ENCODE assay signal across 27 cellular contexts in genomic region chr15:60346653-60347052, GRCh38.
"Had no signal": no experiment of that assay in that cellular context is flagged by ENCODE, and none has a peak within 500 bp of the region (broad histone marks: within the 10 kb centered on the region; RNA-seq: fewer than 3 reads in every experiment).

No MANE protein-coding gene starts in this region.

- H3K4me3 Mint-ChIP-seq: activated CD4-positive, alpha-beta memory T cell treated with anti-CD3 and anti-CD28 coated beads, Interleukin-2, amount 10 ng/mL, durations not matched to agents 7 days and 5 days; activated naive CD8-positive, alpha-beta T cell treated with anti-CD3 and anti-CD28 coated beads, Interleukin-2, amount 10 ng/mL, durations not matched to agents 7 days and 5 days; activated T-cell treated with anti-CD3 and anti-CD28 coated beads, Interleukin-2, amount 50 U/mL, for 24 hours; naive thymus-derived CD4-positive, alpha-beta T cell; stimulated activated naive B cell treated with anti-CD40 and anti-IgM and Interleukin-4, amounts not matched to agents 10 μg/mL and 1 μg/mL and 100 μg/mL, for 72 hours had no signal

- H3K27ac ChIP-seq: brain microvascular endothelial cell, gastroesophageal sphincter, heart left ventricle, left ventricle myocardium inferior, neutrophil, parathyroid adenoma had no signal

- H2AFZ ChIP-seq: parathyroid adenoma had no signal

- DNase-seq: activated CD4-positive, alpha-beta memory T cell treated with anti-CD3 and anti-CD28 coated beads, Interleukin-2, amount 10 ng/mL, durations not matched to agents 7 days and 5 days; activated CD4-positive, alpha-beta T cell treated with anti-CD3 and anti-CD28 coated beads for 48 hours; activated CD4-positive, CD25-positive, alpha-beta regulatory T cell; activated naive CD4-positive, alpha-beta T cell treated with Interleukin-2 at 50 U/mL for 16 hours; activated naive CD8-positive, alpha-beta T cell treated with anti-CD3 and anti-CD28 coated beads, Interleukin-2, amount 10 ng/mL, durations not matched to agents 7 days and 5 days; activated T-cell treated with anti-CD3 and anti-CD28 coated beads, Interleukin-2, amount 50 U/mL, for 24 hours; anterior cingulate cortex; brain microvascular endothelial cell; central memory CD4-positive, alpha-beta T cell; cortex of kidney; heart left ventricle; kidney glomerular epithelial cell; left ventricle myocardium inferior; mammary epithelial cell; mucosa of descending colon; naive thymus-derived CD4-positive, alpha-beta T cell; stimulated activated CD4-positive, alpha-beta T cell treated with anti-CD3 and anti-CD28 coated beads, Interleukin-4, amount 100 ng/mL, for 4 hours; stimulated activated naive B cell treated with anti-CD40 and anti-IgM and Interleukin-4, amounts not matched to agents 10 μg/mL and 1 μg/mL and 100 μg/mL, for 72 hours; T-helper 1 cell; T-helper 9 cell had no signal

- H3K27ac Mint-ChIP-seq: activated CD4-positive, alpha-beta memory T cell treated with anti-CD3 and anti-CD28 coated beads, Interleukin-2, amount 10 ng/mL, durations not matched to agents 7 days and 5 days; activated naive CD8-positive, alpha-beta T cell treated with anti-CD3 and anti-CD28 coated beads, Interleukin-2, amount 10 ng/mL, durations not matched to agents 7 days and 5 days; activated T-cell treated with anti-CD3 and anti-CD28 coated beads, Interleukin-2, amount 50 U/mL, for 24 hours; activated T-helper 2 cell treated with anti-CD3 and anti-CD28 coated beads, Interferon-gamma antibody, Interleukin-2, Interleukin-4, amounts not matched to agents 10 μg/mL and 5 μg/mL and 100 μg/mL, durations not matched to agents 14 hours and 24 hours and 36 hours; stimulated activated naive B cell treated with anti-CD40 and anti-IgM and Interleukin-4, amounts not matched to agents 10 μg/mL and 1 μg/mL and 100 μg/mL, for 72 hours had no signal

- FAIRE-seq: endometrium had no signal

- H3K27me3 ChIP-seq: brain microvascular endothelial cell, gastroesophageal sphincter, heart left ventricle had no signal

- H3K9me3 ChIP-seq: gastroesophageal sphincter, heart left ventricle, left ventricle myocardium inferior, mucosa of descending colon, neutrophil had no signal

- H3K27me3 Mint-ChIP-seq: activated CD4-positive, alpha-beta memory T cell treated with anti-CD3 and anti-CD28 coated beads, Interleukin-2, amount 10 ng/mL, durations not matched to agents 7 days and 5 days; activated T-cell treated with anti-CD3 and anti-CD28 coated beads, Interleukin-2, amount 50 U/mL, for 24 hours; naive thymus-derived CD4-positive, alpha-beta T cell; stimulated activated naive B cell treated with anti-CD40 and anti-IgM and Interleukin-4, amounts not matched to agents 10 μg/mL and 1 μg/mL and 100 μg/mL, for 72 hours had no signal

- ATAC-seq: esophagus mucosa; gastroesophageal sphincter; heart left ventricle; mucosa of descending colon; naive thymus-derived CD4-positive, alpha-beta T cell; sciatic nerve; stimulated activated naive B cell treated with anti-CD40 and anti-IgM and Interleukin-4, amounts not matched to agents 10 μg/mL and 1 μg/mL and 100 μg/mL, for 72 hours had no signal

- H3K9me3 Mint-ChIP-seq: activated CD4-positive, alpha-beta memory T cell treated with anti-CD3 and anti-CD28 coated beads, Interleukin-2, amount 10 ng/mL, durations not matched to agents 7 days and 5 days; activated naive CD8-positive, alpha-beta T cell treated with anti-CD3 and anti-CD28 coated beads, Interleukin-2, amount 10 ng/mL, durations not matched to agents 7 days and 5 days; activated T-cell treated with anti-CD3 and anti-CD28 coated beads, Interleukin-2, amount 50 U/mL, for 24 hours; activated T-helper 2 cell treated with anti-CD3 and anti-CD28 coated beads, Interferon-gamma antibody, Interleukin-2, Interleukin-4, amounts not matched to agents 10 μg/mL and 5 μg/mL and 100 μg/mL, durations not matched to agents 14 hours and 24 hours and 36 hours; naive thymus-derived CD4-positive, alpha-beta T cell had no signal

- H3K36me3 ChIP-seq: neutrophil had no signal

- H3K9ac ChIP-seq: parathyroid adenoma had no signal

- H3K79me2 ChIP-seq: parathyroid adenoma had no signal

- H3K4me3 ChIP-seq: gastroesophageal sphincter, heart left ventricle, left ventricle myocardium inferior, mucosa of descending colon had no signal
